In the genomic region with DNA sequence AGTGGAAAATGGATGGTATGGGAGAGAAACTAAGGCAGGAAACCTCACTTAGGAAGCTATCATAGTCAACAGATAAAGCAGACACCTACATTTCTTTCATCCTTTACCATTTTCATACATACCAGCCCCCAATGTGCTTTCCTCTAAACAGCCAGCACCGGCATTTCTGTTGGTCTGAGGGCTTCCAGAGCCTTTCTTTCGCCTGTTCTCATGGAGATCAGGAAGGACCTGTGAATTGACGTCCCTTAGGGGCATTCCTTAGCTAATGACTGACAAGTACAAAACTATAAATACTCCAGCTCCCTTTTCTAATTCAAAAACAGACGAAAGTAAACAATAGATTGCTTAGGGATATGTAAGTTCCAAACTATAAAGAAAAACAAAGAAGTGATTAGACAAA, we compare ENCODE assay signal across 18 cellular contexts.
A peak's percentile ranks its signal among the peaks of the same experiment; 100 is the strongest.
DNase-seq lines count a peak whose midpoint lies in the region; FAIRE-seq and TF ChIP-seq lines count a peak whose summit lies in the region.
"Had no signal": no experiment of that assay in that cellular context is flagged by ENCODE, and none has a peak within 500 bp of the region (broad histone marks: within the 10 kb centered on the region; RNA-seq: fewer than 3 reads in every experiment).

No MANE protein-coding gene starts in this region.

- no peak overlapping the region for H3K56ac ChIP-seq in mesendoderm (ENCODE audit: low read length)

- no peak overlapping the region for H4K5ac ChIP-seq in mesendoderm (ENCODE audit: low read length)

- no peak for TF ChIP-seq CTCF in tibial nerve (IDR thresholded peaks at IDR 0.05)

- no peaks in the 10 kb centered on the region for H3K79me2 ChIP-seq in mesendoderm (ENCODE audit: control insufficient read depth, insufficient read depth, low read length)

- H3K4me3 ChIP-seq in NT2/D1 (ENCODE audit: insufficient read length, low read depth) (no peak overlapping the region), mesendoderm (ENCODE audit: low read length) (no peak overlapping the region), tibial nerve (no peak overlapping the region)

- H3K4me1 ChIP-seq in NT2/D1 (ENCODE audit: insufficient read depth, insufficient read length) (no peaks in the 10 kb centered on the region), mesendoderm (ENCODE audit: control insufficient read depth, low read depth, low read length) (no peaks in the 10 kb centered on the region), tibial nerve (peaks cover 0 to 4% (median 0%) of the 10 kb centered on the region in 4 donors)
- H3K4me1 ChIP-seq: BE2C had no signal

- H3K36me3 ChIP-seq in NT2/D1 (ENCODE audit: insufficient read depth, insufficient read length, low read length): no peaks in the 10 kb centered on the region
- H3K36me3 ChIP-seq in mesendoderm (ENCODE audit: control insufficient read depth, insufficient read depth, low read length): no peaks in the 10 kb centered on the region
- no peaks in the 10 kb centered on the region for H3K36me3 ChIP-seq in tibial nerve
- H3K36me3 ChIP-seq: BE2C had no signal

- no peaks in the 10 kb centered on the region for H3K27me3 ChIP-seq in NT2/D1 (ENCODE audit: insufficient read depth, insufficient read length)
- no peaks in the 10 kb centered on the region for H3K27me3 ChIP-seq in mesendoderm (ENCODE audit: insufficient read depth, low read length, poor library complexity)
- no peaks in the 10 kb centered on the region for H3K27me3 ChIP-seq in tibial nerve
- H3K27me3 ChIP-seq: BE2C had no signal

- no peaks in the 10 kb centered on the region for H3K79me1 ChIP-seq in mesendoderm (ENCODE audit: low read length)

- H2BK15ac ChIP-seq in mesendoderm (replicated peaks; ENCODE audit: low read depth): no peak overlapping the region

- H4K8ac ChIP-seq in mesendoderm (ENCODE audit: low read depth, low read length): no peak overlapping the region

- no peak overlapping the region for H3K18ac ChIP-seq in mesendoderm (ENCODE audit: low read length)

- TF ChIP-seq POLR2A in tibial nerve (IDR thresholded peaks at IDR 0.05): no peak

- no peak for DNase-seq in GM18507 (ENCODE audit: extremely low spot score, insufficient read length, low read depth)
- DNase-seq in NT2/D1 (ENCODE audit: low read depth, low spot score): peak; percentile 63
- DNase-seq in mesendoderm: peak; percentile 22
- DNase-seq in ureter (ENCODE audit: low spot score): no peak
- no peak for DNase-seq in tibial nerve (ENCODE audit: low spot score in 2 of 2)
- DNase-seq in stimulated activated CD4-positive, alpha-beta T cell treated with anti-CD3 and anti-CD28 coated beads, Interleukin-4, amount 100 ng/mL, for 4 hours: no peak
- DNase-seq: ACHN; BE2C; C1 segment of cervical spinal cord; CD4-positive, CD25-positive, alpha-beta regulatory T cell; CD8-positive, alpha-beta memory T cell; COR-L47; GDM1; HCEC 1CT; KBM-7 had no signal

- no peak overlapping the region for H2BK120ac ChIP-seq in mesendoderm (ENCODE audit: low read depth, low read length)

- no peak overlapping the region for H2BK5ac ChIP-seq in mesendoderm (ENCODE audit: low read length)

- H3K9me3 ChIP-seq in NT2/D1 (ENCODE audit: insufficient read depth, low read length): 0 out of 2 replicates have a peak, but pooled peaks cover 10% of the 10 kb centered on the region
- no peaks in the 10 kb centered on the region for H3K9me3 ChIP-seq in tibial nerve
- H3K9me3 ChIP-seq: BE2C had no signal

- H3K27ac ChIP-seq in mesendoderm (ENCODE audit: low read depth, low read length): no peak overlapping the region
- no peak overlapping the region for H3K27ac ChIP-seq in tibial nerve

- H3K9ac ChIP-seq in NT2/D1 (ENCODE audit: insufficient read length, low read depth) (no peak overlapping the region), mesendoderm (ENCODE audit: low read length) (no peak overlapping the region)

- no peak for TF ChIP-seq EP300 in tibial nerve (IDR thresholded peaks at IDR 0.05)

- no peak overlapping the region for H2AK5ac ChIP-seq in mesendoderm (ENCODE audit: low read length)

- FAIRE-seq in GM18507 (lab: Jason Lieb, UNC): peak; percentile 42
- FAIRE-seq: GM12892, H1, HepG2 had no signal

- no CpG with 5 or more reads among the region's 4 CpGs for WGBS in mesendoderm (ENCODE audit: extremely low coverage, insufficient coverage, low lambda C conversion rate)
- WGBS in tibial nerve, 2 donors: 39 to 66% methylated on average over 4 of the region's 4 CpGs

- H3K4me2 ChIP-seq in mesendoderm (ENCODE audit: low read length): no peak overlapping the region

- no peak overlapping the region for H3K4ac ChIP-seq in mesendoderm (ENCODE audit: low read depth, low read length)

- no peak overlapping the region for H3K23ac ChIP-seq in mesendoderm (ENCODE audit: low read length)

Comparison
In these comparisons a context has a peak if more than half of its experiments do, and no peak if none do; other contexts are left out.
1. DNase-seq: peak in NT2/D1 (single experiment) and mesendoderm (single experiment); none in GM18507 (single experiment), ureter (single experiment), tibial nerve (0 of 2) and stimulated activated CD4-positive, alpha-beta T cell treated with anti-CD3 and anti-CD28 coated beads, Interleukin-4, amount 100 ng/mL, for 4 hours (0 of 2).